8 cellular contexts compared by ENCODE assay signal in genomic region chr16:86874141-86874540, GRCh38.
A peak's percentile ranks its signal among the peaks of the same experiment; 100 is the strongest.
DNase-seq lines count a peak whose midpoint lies in the region; ATAC-seq and TF ChIP-seq lines count a peak whose summit lies in the region.

No MANE protein-coding gene starts in this region.

- peaks cover 81% of the 10 kb centered on the region for H3K27me3 ChIP-seq in adipocyte (replicated peaks; ENCODE audit: control insufficient read depth, insufficient read depth, low read length)

- ATAC-seq in GM18519 (IDR thresholded peaks at IDR 0.05; ENCODE audit: low FRiP score, unreplicated experiment) (no peak), HG03342 (IDR thresholded peaks at IDR 0.05; ENCODE audit: unreplicated experiment) (no peak)

- no peaks in the 10 kb centered on the region for H3K36me3 ChIP-seq in adipocyte (ENCODE audit: control insufficient read depth, insufficient read depth, low read length, severe bottlenecking)

- no peak overlapping the region for H3K9ac ChIP-seq in adipocyte (ENCODE audit: low read length)

- CTCF ChIA-PET in GM10248 (lab: Yijun Ruan, JAX): interaction anchor here (1.0 to 1.3 kb wide), 4 partner anchors 9 to 310 kb away, joined by 3 to 10 read pairs (median 6); no protein-coding TSS in a partner anchor

- POLR2A ChIA-PET in GM10248 (lab: Yijun Ruan, JAX): no interaction called here

- TF ChIP-seq CTCF in GM10248 (IDR thresholded peaks at IDR 0.05; ENCODE audit: control extremely low read depth, extremely low read depth, low read depth, missing control alignments) (peak; percentile 40), LNCAP (IDR thresholded peaks at IDR 0.05) (peak; percentile 63), neural crest cell (conservative IDR thresholded peaks at IDR 0.05) (peak; percentile 60)

- H3K4me3 Mint-ChIP-seq in neural crest cell: no peak overlapping the region

- H3K4me1 Mint-ChIP-seq in neural crest cell: peaks cover 20% of the 10 kb centered on the region

- H3K27ac Mint-ChIP-seq in neural crest cell (ENCODE audit: unreplicated experiment): no peak overlapping the region

- peaks cover 15% of the 10 kb centered on the region for H3K27me3 Mint-ChIP-seq in neural crest cell (ENCODE audit: low read depth)

- no peaks in the 10 kb centered on the region for H3K4me1 ChIP-seq in adipocyte (ENCODE audit: control insufficient read depth, insufficient read depth, low read length)

- peak; percentile 61 for DNase-seq in GM10248 (ENCODE audit: extremely low spot score)
- DNase-seq in adipocyte (ENCODE audit: low read depth): peak; percentile 13
- peak; percentile 48 for DNase-seq in neural crest cell (ENCODE audit: low read depth, low spot score)
- no peak for DNase-seq in foreskin melanocyte
- no peak for DNase-seq in COLO829 (ENCODE audit: low spot score)

- H3K9me3 Mint-ChIP-seq in neural crest cell: peaks cover 2% of the 10 kb centered on the region

- H3K4me3 ChIP-seq in adipocyte (ENCODE audit: low read length): no peak overlapping the region

- H3K9me3 ChIP-seq in adipocyte (ENCODE audit: control insufficient read depth, low read length): peaks cover 39% of the 10 kb centered on the region

- no peaks in the 10 kb centered on the region for H3K36me3 Mint-ChIP-seq in neural crest cell (ENCODE audit: low read depth)

Comparison
In these comparisons a context has a peak if more than half of its experiments do, and no peak if none do; other contexts are left out.
1. DNase-seq: peak in GM10248 (single experiment), adipocyte (single experiment) and neural crest cell (single experiment); none in foreskin melanocyte (single experiment) and COLO829 (single experiment).
2. Peak in every context shown above with its lines, with median percentiles within 50 percentile points of each other: CTCF ChIP-seq.